ENCODE assay signal across 8 cellular contexts in the genomic region with DNA sequence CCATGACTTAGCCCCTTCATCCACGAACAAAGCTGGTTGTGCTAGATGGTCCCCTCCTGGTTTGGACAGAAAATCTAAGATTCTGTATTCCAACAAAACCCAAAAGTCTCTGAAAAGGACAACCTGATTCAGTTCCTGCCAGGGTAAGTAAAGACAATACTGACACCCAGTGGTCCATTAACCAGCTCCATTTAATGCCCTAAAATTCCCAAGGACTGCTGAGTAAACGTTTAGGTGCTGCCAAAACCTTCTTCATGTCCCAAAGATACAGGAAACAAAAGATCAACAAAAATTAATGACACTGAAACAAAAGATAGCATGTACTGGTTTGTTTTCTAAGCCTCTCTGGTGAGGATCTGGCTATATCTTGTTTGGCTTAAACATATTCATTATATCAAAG. TPM values are rescaled to one million over a fixed set of nuclear protein-coding genes. Genes with fewer than 3 reads are reported as not detected.
DNase-seq lines count a peak whose midpoint lies in the region; ATAC-seq and TF ChIP-seq lines count a peak whose summit lies in the region.

No MANE protein-coding gene starts in this region.

- in situ Hi-C loops in GM13976 (cut with MboI; ENCODE audit: low sequenced_read_pairs, unreplicated experiment): no loop called here

- no peaks in the 10 kb centered on the region for H3K4me1 ChIP-seq in right atrium auricular region
- H3K4me1 ChIP-seq in tibial nerve: no peaks in the 10 kb centered on the region

- TF ChIP-seq CTCF in right atrium auricular region (IDR thresholded peaks at IDR 0.05) (peak; percentile 27 to 69), tibial nerve (IDR thresholded peaks at IDR 0.05) (peak; percentile 8 to 39 (median 28)), GM13976 (IDR thresholded peaks at IDR 0.05; ENCODE audit: borderline replicate concordance, control extremely low read depth, extremely low read depth, insufficient read depth, missing control alignments) (no peak)

- H3K4me3 ChIP-seq in right atrium auricular region: no peak overlapping the region
- H3K4me3 ChIP-seq in tibial nerve: no peak overlapping the region

- H3K27me3 ChIP-seq in right atrium auricular region (no peaks in the 10 kb centered on the region), tibial nerve (no peaks in the 10 kb centered on the region)

- TF ChIP-seq EP300 in tibial nerve (IDR thresholded peaks at IDR 0.05): no peak

- DNase-seq in SIG-M5 treated with dmso at 0.1 percent for 504 hours (lab: John Stamatoyannopoulos, UW; ENCODE audit: unreplicated experiment) (peak; percentile 5), SIG-M5 (lab: John Stamatoyannopoulos, UW) (no peak), RKO (ENCODE audit: low spot score) (peak; percentile 56), right atrium auricular region (ENCODE audit: low spot score) (no peak), tibial nerve (ENCODE audit: low spot score in 2 of 2) (no peak), GM13976 (ENCODE audit: low spot score) (no peak)

- H3K27ac ChIP-seq in right atrium auricular region (no peak overlapping the region), tibial nerve (no peak overlapping the region)

- H3K36me3 ChIP-seq in right atrium auricular region (no peaks in the 10 kb centered on the region), tibial nerve (no peaks in the 10 kb centered on the region)

- WGBS in tibial nerve, 2 donors: 11 to 21% methylated on average over 2 of the region's 2 CpGs

- H3K9me3 ChIP-seq in right atrium auricular region (no peaks in the 10 kb centered on the region), tibial nerve (peaks cover 0 to 5% (median 0%) of the 10 kb centered on the region in 4 donors)

- no peak for TF ChIP-seq POLR2A in tibial nerve (IDR thresholded peaks at IDR 0.05)

- no peak for ATAC-seq in HG02852 (IDR thresholded peaks at IDR 0.05; ENCODE audit: unreplicated experiment)
- no peak for ATAC-seq in HG03521 (IDR thresholded peaks at IDR 0.05; ENCODE audit: unreplicated experiment)

RNA-seq across cellular contexts. Expression of gene PPP1R2B, which starts 25.3 kb away (rescaled TPM):
- total RNA-seq in right atrium auricular region: not detected
- not detected for total RNA-seq in tibial nerve

Comparison
In these comparisons a context has a peak if more than half of its experiments do, and no peak if none do; other contexts are left out.
1. DNase-seq: peak in SIG-M5 treated with dmso at 0.1 percent for 504 hours (single experiment) and RKO (single experiment); none in SIG-M5 (single experiment), right atrium auricular region (single experiment), tibial nerve (0 of 2) and GM13976 (single experiment).